11 cellular contexts compared by ENCODE assay signal in the genomic region with DNA sequence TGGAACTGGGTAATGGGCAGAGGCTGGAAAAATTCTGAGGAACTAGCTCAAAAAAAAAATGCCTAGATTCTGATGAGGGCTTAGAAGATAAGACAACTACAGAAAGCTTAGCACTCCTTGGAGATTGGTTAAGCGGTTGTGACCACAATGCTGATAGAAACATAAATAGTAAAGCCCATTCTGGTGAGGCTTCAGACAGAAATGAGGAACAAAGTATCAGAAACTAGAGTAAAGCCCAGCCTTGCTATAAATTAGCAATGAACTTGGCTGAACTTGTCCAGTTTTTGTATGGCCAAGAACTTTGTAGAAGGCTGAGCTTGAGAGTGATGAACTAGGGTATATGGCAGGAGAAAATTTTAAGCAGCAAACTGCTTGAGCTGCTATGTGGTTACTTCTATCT. TPM values are rescaled to one million over a fixed set of nuclear protein-coding genes. Genes with fewer than 3 reads are reported as not detected.
DNase-seq lines count a peak whose midpoint lies in the region; ATAC-seq and FAIRE-seq lines count a peak whose summit lies in the region.
"Had no signal": no experiment of that assay in that cellular context is flagged by ENCODE, and none has a peak within 500 bp of the region (broad histone marks: within the 10 kb centered on the region; RNA-seq: fewer than 3 reads in every experiment).

No MANE protein-coding gene starts in this region.

- no peaks in the 10 kb centered on the region for H3K27me3 ChIP-seq in small intestine (ENCODE audit: control insufficient read depth in 2 of 2, insufficient read depth in 2 of 2, low read length in 2 of 2)

- no peaks in the 10 kb centered on the region for H3K9me3 ChIP-seq in small intestine (ENCODE audit: control insufficient read depth, low read depth)

- FAIRE-seq in small intestine (lab: Jason Lieb, UNC), result no peak
- FAIRE-seq: H1 had no signal

- DNase-seq in medulla oblongata (ENCODE audit: extremely low spot score), result peak; percentile 64
- no peak for DNase-seq in activated gamma-delta T cell (lab: John Stamatoyannopoulos, UW)
- DNase-seq in small intestine, result no peak
- no peak for DNase-seq in ecto neural progenitor cell (ENCODE audit: low spot score)
- no peak for DNase-seq in stimulated activated CD8-positive, alpha-beta memory T cell treated with anti-CD3 and anti-CD28 coated beads, Interleukin-4, amount 100 ng/mL, for 48 hours
- DNase-seq: NCI-H187; stimulated activated naive CD4-positive, alpha-beta T cell treated with Interleukin-2 at 50 U/mL for 16 hours had no signal

- H3K36me3 ChIP-seq in small intestine (ENCODE audit: control insufficient read depth in 2 of 2, insufficient read depth in 2 of 2, low read length in 2 of 2), result peaks cover 12 to 22% of the 10 kb centered on the region in 2 donors

- H3K4me3 ChIP-seq in small intestine (ENCODE audit: low read depth in 1 of 2, low read length in 2 of 2), result no peak overlapping the region

- peak; percentile 93 for ATAC-seq in GM18909 (IDR thresholded peaks at IDR 0.05; ENCODE audit: poor library complexity, unreplicated experiment)
- peak; percentile 94 for ATAC-seq in HG02610 (IDR thresholded peaks at IDR 0.05; ENCODE audit: unreplicated experiment)
- ATAC-seq in HG03520 (IDR thresholded peaks at IDR 0.05; ENCODE audit: unreplicated experiment), result peak; percentile 95

- no peak overlapping the region for H3K27ac ChIP-seq in small intestine (ENCODE audit: low read depth in 1 of 2, low read length in 1 of 2)

- no peaks in the 10 kb centered on the region for H3K4me1 ChIP-seq in small intestine (ENCODE audit: control insufficient read depth in 2 of 2, insufficient read depth in 1 of 2, low read depth in 1 of 2, low read length in 1 of 2)

- 74 to 89% (median 88%) methylated on average over 1 of the region's 1 CpG for WGBS in small intestine, 3 donors

RNA-seq across cellular contexts. Expression of gene GOLGB1, which starts 25.4 kb away (rescaled TPM):
- polyA plus RNA-seq in small intestine, result 10 to 100 TPM; 17.3 to 28.9 (median 22.2) TPM
